ENCODE assay signal across 1 cellular context in the genomic region with DNA sequence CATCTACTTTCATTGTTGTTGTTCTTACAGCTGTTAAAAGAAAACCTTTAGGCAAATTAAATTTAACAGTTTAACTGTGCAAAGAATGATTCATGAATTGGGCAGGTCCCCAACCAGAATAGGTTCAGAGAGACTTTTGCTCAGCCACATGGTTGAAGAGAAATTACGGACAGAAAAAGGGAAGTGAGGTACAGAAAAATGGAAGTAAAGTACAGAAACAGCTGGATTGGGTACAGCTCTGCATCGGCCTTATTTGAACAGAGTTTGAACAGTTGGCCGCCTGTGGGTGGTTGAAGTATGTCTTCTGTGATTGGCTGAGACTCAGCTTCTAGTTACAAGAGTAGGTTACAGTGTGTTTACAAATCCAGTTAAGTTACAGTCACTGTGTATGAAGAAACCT.
A peak's percentile ranks its signal among the peaks of the same experiment; 100 is the strongest.
TF ChIP-seq lines count a peak whose summit lies in the region.

No MANE protein-coding gene starts in this region.

TF ChIP-seq in HepG2, 621 proteins besides CTCF, POLR2A, EP300 and RAD21 (continued from another document):
- TF ChIP-seq, protein P1, sequence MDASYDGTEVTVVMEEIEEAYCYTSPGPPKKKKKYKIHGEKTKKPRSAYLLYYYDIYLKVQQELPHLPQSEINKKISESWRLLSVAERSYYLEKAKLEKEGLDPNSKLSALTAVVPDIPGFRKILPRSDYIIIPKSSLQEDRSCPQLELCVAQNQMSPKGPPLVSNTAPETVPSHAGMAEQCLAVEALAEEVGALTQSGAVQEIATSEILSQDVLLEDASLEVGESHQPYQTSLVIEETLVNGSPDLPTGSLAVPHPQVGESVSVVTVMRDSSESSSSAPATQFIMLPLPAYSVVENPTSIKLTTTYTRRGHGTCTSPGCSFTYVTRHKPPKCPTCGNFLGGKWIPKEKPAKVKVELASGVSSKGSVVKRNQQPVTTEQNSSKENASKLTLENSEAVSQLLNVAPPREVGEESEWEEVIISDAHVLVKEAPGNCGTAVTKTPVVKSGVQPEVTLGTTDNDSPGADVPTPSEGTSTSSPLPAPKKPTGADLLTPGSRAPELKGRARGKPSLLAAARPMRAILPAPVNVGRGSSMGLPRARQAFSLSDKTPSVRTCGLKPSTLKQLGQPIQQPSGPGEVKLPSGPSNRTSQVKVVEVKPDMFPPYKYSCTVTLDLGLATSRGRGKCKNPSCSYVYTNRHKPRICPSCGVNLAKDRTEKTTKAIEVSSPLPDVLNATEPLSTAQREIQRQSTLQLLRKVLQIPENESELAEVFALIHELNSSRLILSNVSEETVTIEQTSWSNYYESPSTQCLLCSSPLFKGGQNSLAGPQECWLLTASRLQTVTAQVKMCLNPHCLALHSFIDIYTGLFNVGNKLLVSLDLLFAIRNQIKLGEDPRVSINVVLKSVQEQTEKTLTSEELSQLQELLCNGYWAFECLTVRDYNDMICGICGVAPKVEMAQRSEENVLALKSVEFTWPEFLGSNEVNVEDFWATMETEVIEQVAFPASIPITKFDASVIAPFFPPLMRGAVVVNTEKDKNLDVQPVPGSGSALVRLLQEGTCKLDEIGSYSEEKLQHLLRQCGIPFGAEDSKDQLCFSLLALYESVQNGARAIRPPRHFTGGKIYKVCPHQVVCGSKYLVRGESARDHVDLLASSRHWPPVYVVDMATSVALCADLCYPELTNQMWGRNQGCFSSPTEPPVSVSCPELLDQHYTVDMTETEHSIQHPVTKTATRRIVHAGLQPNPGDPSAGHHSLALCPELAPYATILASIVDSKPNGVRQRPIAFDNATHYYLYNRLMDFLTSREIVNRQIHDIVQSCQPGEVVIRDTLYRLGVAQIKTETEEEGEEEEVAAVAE (CRISPR knock-in tag; IDR thresholded peaks at IDR 0.05; ENCODE audit: borderline replicate concordance), result peak; percentile 96
- TF ChIP-seq ZMYM4 (CRISPR knock-in tag; IDR thresholded peaks at IDR 0.05) (peak; percentile 39; the same call in 1 of the 2 replicates), NFYC (CRISPR knock-in tag; IDR thresholded peaks at IDR 0.05) (0 out of 2 replicates have a peak, but pooled peaks have one; percentile 14), SRF (IDR thresholded peaks at IDR 0.05; ENCODE audit: low read depth, low read length) (peak; percentile 29; the same call in 1 of the 2 replicates), NFYB (CRISPR knock-in tag; IDR thresholded peaks at IDR 0.05) (0 out of 2 replicates have a peak, but pooled peaks have one; percentile 32)
TF ChIP-seq in HepG2: peak in this region for 5.
